Comparison of ENCODE assay signal across 1 cellular context in genomic region chr3:52200981-52201679, GRCh38.
TF ChIP-seq lines count a peak whose summit lies in the region.

No MANE protein-coding gene starts in this region.

TF ChIP-seq in GM12878, 131 proteins besides CTCF, POLR2A, EP300 and RAD21:
- TF ChIP-seq SIX5 (IDR thresholded peaks at IDR 0.05; ENCODE audit: low read depth, low read length, severe bottlenecking): no peak
- TF ChIP-seq ELK1 (IDR thresholded peaks at IDR 0.05; ENCODE audit: low read depth, low read length): no peak
- TF ChIP-seq CBX5 (IDR thresholded peaks at IDR 0.05; ENCODE audit: low read depth): no peak
- TF ChIP-seq BCL11A (IDR thresholded peaks at IDR 0.05; ENCODE audit: low read depth, low read length): no peak
- TF ChIP-seq ETV6 (conservative IDR thresholded peaks at IDR 0.05 in 1 of 2, IDR thresholded peaks at IDR 0.05 in 1 of 2; ENCODE audit: borderline replicate concordance in 1 of 2, low read depth in 1 of 2): no peak
- TF ChIP-seq, protein P1, sequence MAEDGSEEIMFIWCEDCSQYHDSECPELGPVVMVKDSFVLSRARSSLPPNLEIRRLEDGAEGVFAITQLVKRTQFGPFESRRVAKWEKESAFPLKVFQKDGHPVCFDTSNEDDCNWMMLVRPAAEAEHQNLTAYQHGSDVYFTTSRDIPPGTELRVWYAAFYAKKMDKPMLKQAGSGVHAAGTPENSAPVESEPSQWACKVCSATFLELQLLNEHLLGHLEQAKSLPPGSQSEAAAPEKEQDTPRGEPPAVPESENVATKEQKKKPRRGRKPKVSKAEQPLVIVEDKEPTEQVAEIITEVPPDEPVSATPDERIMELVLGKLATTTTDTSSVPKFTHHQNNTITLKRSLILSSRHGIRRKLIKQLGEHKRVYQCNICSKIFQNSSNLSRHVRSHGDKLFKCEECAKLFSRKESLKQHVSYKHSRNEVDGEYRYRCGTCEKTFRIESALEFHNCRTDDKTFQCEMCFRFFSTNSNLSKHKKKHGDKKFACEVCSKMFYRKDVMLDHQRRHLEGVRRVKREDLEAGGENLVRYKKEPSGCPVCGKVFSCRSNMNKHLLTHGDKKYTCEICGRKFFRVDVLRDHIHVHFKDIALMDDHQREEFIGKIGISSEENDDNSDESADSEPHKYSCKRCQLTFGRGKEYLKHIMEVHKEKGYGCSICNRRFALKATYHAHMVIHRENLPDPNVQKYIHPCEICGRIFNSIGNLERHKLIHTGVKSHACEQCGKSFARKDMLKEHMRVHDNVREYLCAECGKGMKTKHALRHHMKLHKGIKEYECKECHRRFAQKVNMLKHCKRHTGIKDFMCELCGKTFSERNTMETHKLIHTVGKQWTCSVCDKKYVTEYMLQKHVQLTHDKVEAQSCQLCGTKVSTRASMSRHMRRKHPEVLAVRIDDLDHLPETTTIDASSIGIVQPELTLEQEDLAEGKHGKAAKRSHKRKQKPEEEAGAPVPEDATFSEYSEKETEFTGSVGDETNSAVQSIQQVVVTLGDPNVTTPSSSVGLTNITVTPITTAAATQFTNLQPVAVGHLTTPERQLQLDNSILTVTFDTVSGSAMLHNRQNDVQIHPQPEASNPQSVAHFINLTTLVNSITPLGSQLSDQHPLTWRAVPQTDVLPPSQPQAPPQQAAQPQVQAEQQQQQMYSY (CRISPR knock-in tag; IDR thresholded peaks at IDR 0.05): no peak
- no peak for TF ChIP-seq ZNF207 (IDR thresholded peaks at IDR 0.05; ENCODE audit: borderline replicate concordance)
- TF ChIP-seq, protein P2, sequence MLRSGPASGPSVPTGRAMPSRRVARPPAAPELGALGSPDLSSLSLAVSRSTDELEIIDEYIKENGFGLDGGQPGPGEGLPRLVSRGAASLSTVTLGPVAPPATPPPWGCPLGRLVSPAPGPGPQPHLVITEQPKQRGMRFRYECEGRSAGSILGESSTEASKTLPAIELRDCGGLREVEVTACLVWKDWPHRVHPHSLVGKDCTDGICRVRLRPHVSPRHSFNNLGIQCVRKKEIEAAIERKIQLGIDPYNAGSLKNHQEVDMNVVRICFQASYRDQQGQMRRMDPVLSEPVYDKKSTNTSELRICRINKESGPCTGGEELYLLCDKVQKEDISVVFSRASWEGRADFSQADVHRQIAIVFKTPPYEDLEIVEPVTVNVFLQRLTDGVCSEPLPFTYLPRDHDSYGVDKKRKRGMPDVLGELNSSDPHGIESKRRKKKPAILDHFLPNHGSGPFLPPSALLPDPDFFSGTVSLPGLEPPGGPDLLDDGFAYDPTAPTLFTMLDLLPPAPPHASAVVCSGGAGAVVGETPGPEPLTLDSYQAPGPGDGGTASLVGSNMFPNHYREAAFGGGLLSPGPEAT (IDR thresholded peaks at IDR 0.05; ENCODE audit: low read depth): no peak
- no peak for TF ChIP-seq YY1 (IDR thresholded peaks at IDR 0.05; ENCODE audit: low read depth, low read length)
- TF ChIP-seq ZNF217 (IDR thresholded peaks at IDR 0.05): no peak
- no peak for TF ChIP-seq FOXK2 (IDR thresholded peaks at IDR 0.05)
- no peak for TF ChIP-seq IKZF2 (IDR thresholded peaks at IDR 0.05)
- TF ChIP-seq MYC (IDR thresholded peaks at IDR 0.05; ENCODE audit: insufficient read depth, insufficient read length, insufficient replicate concordance, low read length, severe bottlenecking): no peak
